ENCODE assay signal across 1 cellular context in genomic region chr13:104011505-104012270, GRCh38.
TF ChIP-seq lines count a peak whose summit lies in the region.

No MANE protein-coding gene starts in this region.

TF ChIP-seq in GM23338, 12 proteins besides CTCF, POLR2A, EP300 and RAD21 (continued from another document):
- TF ChIP-seq ZNF462 (CRISPR knock-in tag; IDR thresholded peaks at IDR 0.05), result no peak
- TF ChIP-seq ZNF114 (CRISPR knock-in tag; IDR thresholded peaks at IDR 0.05), result no peak
- no peak for TF ChIP-seq NANOG (IDR thresholded peaks at IDR 0.05; ENCODE audit: borderline replicate concordance)
- TF ChIP-seq CREB1 (CRISPR knock-in tag; IDR thresholded peaks at IDR 0.05; ENCODE audit: low read depth), result no peak
- TF ChIP-seq JUNB (IDR thresholded peaks at IDR 0.05; ENCODE audit: unreplicated experiment), result no peak
